ENCODE assay signal across 17 cellular contexts in genomic region chr13:23628250-23628649, GRCh38. TPM values are rescaled to one million over a fixed set of nuclear protein-coding genes. Genes with fewer than 3 reads are reported as not detected.
DNase-seq lines count a peak whose midpoint lies in the region; ATAC-seq and TF ChIP-seq lines count a peak whose summit lies in the region.
"Had no signal": no experiment of that assay in that cellular context is flagged by ENCODE, and none has a peak within 500 bp of the region (broad histone marks: within the 10 kb centered on the region; RNA-seq: fewer than 3 reads in every experiment).

No MANE protein-coding gene starts in this region.

- H3K9ac ChIP-seq in Karpas-422 (ENCODE audit: low read length) (no peak overlapping the region), endodermal cell (ENCODE audit: extremely low read depth, low read length, poor library complexity, severe bottlenecking) (no peak overlapping the region)

- no peaks in the 10 kb centered on the region for H3K9me2 ChIP-seq in Karpas-422 (replicated peaks; ENCODE audit: insufficient read depth, low read length)

- H3K36me3 Mint-ChIP-seq in endodermal cell (ENCODE audit: low read depth) (peaks cover 3% of the 10 kb centered on the region), progenitor cell of endocrine pancreas (ENCODE audit: insufficient read depth) (peaks cover 4% of the 10 kb centered on the region), immature natural killer cell (no peaks in the 10 kb centered on the region)
- H3K36me3 Mint-ChIP-seq in activated T-helper 2 cell treated with anti-CD3 and anti-CD28 coated beads, Interferon-gamma antibody, Interleukin-2, Interleukin-4, amounts not matched to agents 10 μg/mL and 5 μg/mL and 100 μg/mL, durations not matched to agents 14 hours and 24 hours and 36 hours (ENCODE audit: low read depth) = no peaks in the 10 kb centered on the region

- no peak overlapping the region for H3K4me3 Mint-ChIP-seq in endodermal cell
- H3K4me3 Mint-ChIP-seq in progenitor cell of endocrine pancreas (ENCODE audit: low read depth) = no peak overlapping the region
- no peak overlapping the region for H3K4me3 Mint-ChIP-seq in activated T-helper 2 cell treated with anti-CD3 and anti-CD28 coated beads, Interferon-gamma antibody, Interleukin-2, Interleukin-4, amounts not matched to agents 10 μg/mL and 5 μg/mL and 100 μg/mL, durations not matched to agents 14 hours and 24 hours and 36 hours (ENCODE audit: low read depth)
- no peak overlapping the region for H3K4me3 Mint-ChIP-seq in immature natural killer cell

- no peak for ATAC-seq in HG03108 (IDR thresholded peaks at IDR 0.05; ENCODE audit: unreplicated experiment)

- peak; percentile 17 for TF ChIP-seq CTCF in left ventricle myocardium inferior (IDR thresholded peaks at IDR 0.05; ENCODE audit: borderline replicate concordance)
- peak; percentile 65 for TF ChIP-seq CTCF in endodermal cell (conservative IDR thresholded peaks at IDR 0.05)
- peak; percentile 39 for TF ChIP-seq CTCF in progenitor cell of endocrine pancreas (IDR thresholded peaks at IDR 0.05; ENCODE audit: unreplicated experiment)

- no peak overlapping the region for H3K4me2 ChIP-seq in Karpas-422 (ENCODE audit: low read depth, low read length, poor library complexity, severe bottlenecking)
- H3K4me2 ChIP-seq: PC-9 had no signal

- H3K27me3 ChIP-seq in left ventricle myocardium inferior (ENCODE audit: low read depth) = no peaks in the 10 kb centered on the region
- H3K27me3 ChIP-seq in Karpas-422 (ENCODE audit: low read length) = no peaks in the 10 kb centered on the region
- no peaks in the 10 kb centered on the region for H3K27me3 ChIP-seq in endodermal cell (ENCODE audit: control insufficient read depth, insufficient read depth, low read length, poor library complexity, severe bottlenecking)

- H3K4me1 Mint-ChIP-seq in endodermal cell (peaks cover 54% of the 10 kb centered on the region), progenitor cell of endocrine pancreas (ENCODE audit: low read depth) (peaks cover 51% of the 10 kb centered on the region), immature natural killer cell (no peaks in the 10 kb centered on the region)
- H3K4me1 Mint-ChIP-seq in activated T-helper 2 cell treated with anti-CD3 and anti-CD28 coated beads, Interferon-gamma antibody, Interleukin-2, Interleukin-4, amounts not matched to agents 10 μg/mL and 5 μg/mL and 100 μg/mL, durations not matched to agents 14 hours and 24 hours and 36 hours (ENCODE audit: low read depth) = no peaks in the 10 kb centered on the region

- H4K20me1 ChIP-seq in Karpas-422 (ENCODE audit: insufficient read depth, low read depth, low read length) = no peaks in the 10 kb centered on the region

- H3K27me3 Mint-ChIP-seq in endodermal cell (ENCODE audit: insufficient read depth) (peaks cover 2% of the 10 kb centered on the region), progenitor cell of endocrine pancreas (peaks cover 11% of the 10 kb centered on the region), immature natural killer cell (ENCODE audit: low read depth in 3 of 3) (peaks cover 0 to 6% (median 5%) of the 10 kb centered on the region in 3 donors)
- H3K27me3 Mint-ChIP-seq in activated T-helper 2 cell treated with anti-CD3 and anti-CD28 coated beads, Interferon-gamma antibody, Interleukin-2, Interleukin-4, amounts not matched to agents 10 μg/mL and 5 μg/mL and 100 μg/mL, durations not matched to agents 14 hours and 24 hours and 36 hours (ENCODE audit: low read depth) = peaks cover 24% of the 10 kb centered on the region

- H3K4me1 ChIP-seq in left ventricle myocardium inferior (peaks cover 59% of the 10 kb centered on the region), Karpas-422 (ENCODE audit: low read length) (no peaks in the 10 kb centered on the region), endodermal cell (ENCODE audit: control insufficient read depth, insufficient read depth, low read length) (peaks cover 23% of the 10 kb centered on the region)

- H3K79me2 ChIP-seq in Karpas-422 (ENCODE audit: low read length) = no peaks in the 10 kb centered on the region

- DNase-seq in left ventricle myocardium inferior (no peak), cardiac septum (ENCODE audit: low spot score) (no peak), Karpas-422 (peak; percentile 39), endodermal cell (peak; percentile 61), progenitor cell of endocrine pancreas (ENCODE audit: low spot score, unreplicated experiment) (no peak), immature natural killer cell (no peak)
- DNase-seq in activated T-helper 2 cell treated with anti-CD3 and anti-CD28 coated beads, Interferon-gamma antibody, Interleukin-2, Interleukin-4, amounts not matched to agents 10 μg/mL and 5 μg/mL and 100 μg/mL, durations not matched to agents 14 hours and 24 hours and 36 hours (ENCODE audit: low spot score) = no peak
- DNase-seq: C1 segment of cervical spinal cord, EL, H7, MV-4-11, NCI-H1417, NCI-H1930, NCI-H748 treated with DMSO at 0.1 percent for 48 hours, PC-9 had no signal

- H3K9me3 Mint-ChIP-seq in endodermal cell (no peaks in the 10 kb centered on the region), progenitor cell of endocrine pancreas (ENCODE audit: low read depth) (peaks cover 3% of the 10 kb centered on the region), immature natural killer cell (no peaks in the 10 kb centered on the region)
- no peaks in the 10 kb centered on the region for H3K9me3 Mint-ChIP-seq in activated T-helper 2 cell treated with anti-CD3 and anti-CD28 coated beads, Interferon-gamma antibody, Interleukin-2, Interleukin-4, amounts not matched to agents 10 μg/mL and 5 μg/mL and 100 μg/mL, durations not matched to agents 14 hours and 24 hours and 36 hours

- H3K27ac Mint-ChIP-seq in endodermal cell (no peak overlapping the region), progenitor cell of endocrine pancreas (no peak overlapping the region), immature natural killer cell (no peak overlapping the region)
- H3K27ac Mint-ChIP-seq in activated T-helper 2 cell treated with anti-CD3 and anti-CD28 coated beads, Interferon-gamma antibody, Interleukin-2, Interleukin-4, amounts not matched to agents 10 μg/mL and 5 μg/mL and 100 μg/mL, durations not matched to agents 14 hours and 24 hours and 36 hours = no peak overlapping the region

- intact Hi-C loops in left ventricle myocardium inferior (cut with micrococcal nuclease) = no loop called here
- intact Hi-C loops in cardiac septum (cut with DNase I) = no loop called here
- intact Hi-C loops in activated T-helper 2 cell treated with anti-CD3 and anti-CD28 coated beads, Interferon-gamma antibody, Interleukin-2, Interleukin-4, amounts not matched to agents 10 μg/mL and 5 μg/mL and 100 μg/mL, durations not matched to agents 14 hours and 24 hours and 36 hours (cut with micrococcal nuclease) = no loop called here

- WGBS in endodermal cell (ENCODE audit: insufficient coverage in 1 of 2, insufficient read length in 1 of 2), 2 experiments = 92% methylated on average over 3 of the region's 3 CpGs; no CpG with 5 or more reads in 1 of the 2 experiments

- H3K27ac ChIP-seq in left ventricle myocardium inferior (replicated peaks) (peak overlapping the region; percentile 75), Karpas-422 (ENCODE audit: low read length) (no peak overlapping the region), endodermal cell (ENCODE audit: low read depth, low read length) (no peak overlapping the region)
- H3K27ac ChIP-seq: HL-60, PC-9 had no signal

- no peak overlapping the region for H2AFZ ChIP-seq in Karpas-422 (ENCODE audit: low read length)
- H2AFZ ChIP-seq: PC-9 had no signal

- peaks cover 11% of the 10 kb centered on the region for H3K9me3 ChIP-seq in left ventricle myocardium inferior (replicated peaks)
- H3K9me3 ChIP-seq in Karpas-422 (ENCODE audit: low read length) = no peaks in the 10 kb centered on the region
- H3K9me3 ChIP-seq in endodermal cell (ENCODE audit: control insufficient read depth, low read length) = peaks cover 3% of the 10 kb centered on the region

- H3K4me3 ChIP-seq in left ventricle myocardium inferior = no peak overlapping the region
- H3K4me3 ChIP-seq in Karpas-422 (ENCODE audit: low read length) = no peak overlapping the region
- no peak overlapping the region for H3K4me3 ChIP-seq in endodermal cell (ENCODE audit: low read length)
- H3K4me3 ChIP-seq: PC-9 had no signal

- H3K36me3 ChIP-seq in left ventricle myocardium inferior = peaks cover 26% of the 10 kb centered on the region
- H3K36me3 ChIP-seq in Karpas-422 (ENCODE audit: insufficient read depth, low read length) = no peaks in the 10 kb centered on the region
- peaks cover under 1% of the 10 kb centered on the region for H3K36me3 ChIP-seq in endodermal cell (ENCODE audit: control insufficient read depth, insufficient read depth, low read length)

RNA-seq across cellular contexts. Expression of gene TNFRSF19, which starts 58.0 kb away (rescaled TPM):
- total RNA-seq in left ventricle myocardium inferior = 25.9 TPM
- total RNA-seq in cardiac septum = 20.0 TPM
- total RNA-seq in Karpas-422 (2014; rRNA removed; shearing (Covaris generic); ENCODE audit: low replicate concordance) = not detected in 2 replicates
- 10 to 100 TPM in 1 of 2 donors, 1 to 10 TPM in 1; 9.2 to 13.0 TPM for total RNA-seq in endodermal cell
- polyA plus RNA-seq in endodermal cell (2013, experiment 1 of 2) = 58.9 TPM
- 53.9 TPM for polyA plus RNA-seq in endodermal cell (2013, experiment 2 of 2)
- 19.0 and 28.1 TPM in 2 replicates for total RNA-seq in progenitor cell of endocrine pancreas
- 0.07 TPM in 1 of 2 replicates, not detected in the other for total RNA-seq in activated T-helper 2 cell treated with anti-CD3 and anti-CD28 coated beads, Interferon-gamma antibody, Interleukin-2, Interleukin-4, amounts not matched to agents 10 μg/mL and 5 μg/mL and 100 μg/mL, durations not matched to agents 14 hours and 24 hours and 36 hours
- polyA plus RNA-seq in immature natural killer cell = under 1 TPM in 2 of 3 donors, not detected in 1; 0.19 to 0.27 TPM

Comparison
In these comparisons a context has a peak if more than half of its experiments do, and no peak if none do; other contexts are left out.
1. DNase-seq: peak in Karpas-422 (single experiment) and endodermal cell (single experiment); none in left ventricle myocardium inferior (single experiment), cardiac septum (single experiment), progenitor cell of endocrine pancreas (single experiment), activated T-helper 2 cell treated with anti-CD3 and anti-CD28 coated beads, Interferon-gamma antibody, Interleukin-2, Interleukin-4, amounts not matched to agents 10 μg/mL and 5 μg/mL and 100 μg/mL, durations not matched to agents 14 hours and 24 hours and 36 hours (single experiment) and immature natural killer cell (0 of 3).
2. Peak in every context shown above with its lines, with median percentiles within 50 percentile points of each other: CTCF ChIP-seq.